In genomic region chr5:56200856-56201638, GRCh38 we compare ENCODE assay signal across 8 cellular contexts. TPM values are rescaled to one million over a fixed set of nuclear protein-coding genes. Genes with fewer than 3 reads are reported as not detected.
A peak's percentile ranks its signal among the peaks of the same experiment; 100 is the strongest.
DNase-seq lines count a peak whose midpoint lies in the region; ATAC-seq and TF ChIP-seq lines count a peak whose summit lies in the region.

No MANE protein-coding gene starts in this region.

- ATAC-seq in GM18858 (IDR thresholded peaks at IDR 0.05; ENCODE audit: unreplicated experiment) (peak; percentile 90), HG02981 (IDR thresholded peaks at IDR 0.05; ENCODE audit: unreplicated experiment) (peak; percentile 97)

- no peak overlapping the region for H3K27ac ChIP-seq in VCaP

- no peaks in the 10 kb centered on the region for H3K4me1 Mint-ChIP-seq in brain

- H3K4me3 ChIP-seq in AG04449 (ENCODE audit: low read depth, low read length) = no peak overlapping the region

- H3K9me3 Mint-ChIP-seq in brain = no peaks in the 10 kb centered on the region

- TF ChIP-seq CTCF in AG04449 (IDR thresholded peaks at IDR 0.05; ENCODE audit: insufficient read depth, low read length, missing control alignments) (peak; percentile 74), VCaP (conservative IDR thresholded peaks at IDR 0.05) (peak; percentile 84), brain (conservative IDR thresholded peaks at IDR 0.05) (peak; percentile 73 to 78)

- POLR2A ChIA-PET in AG04449 (lab: Yijun Ruan, JAX) = no interaction called here

- DNase-seq in AG04449 (ENCODE audit: low read depth, low spot score) = no peak
- DNase-seq in NCI-H2107 treated with DMSO at 0.1 percent for 48 hours (lab: John Stamatoyannopoulos, UW; ENCODE audit: unreplicated experiment) = peak; percentile 13
- DNase-seq in iPS-NIHi7 (ENCODE audit: extremely low spot score) = peak; percentile 89
- peak; percentile 58 for DNase-seq in stimulated activated CD4-positive, alpha-beta T cell treated with anti-CD3 and anti-CD28 coated beads, Interleukin-1b, Interleukin-23, amount 100 ng/mL, for 48 hours

- no peaks in the 10 kb centered on the region for H3K36me3 Mint-ChIP-seq in brain

- no peak overlapping the region for H3K4me3 Mint-ChIP-seq in brain

- no peaks in the 10 kb centered on the region for H3K27me3 Mint-ChIP-seq in brain

- no peak overlapping the region for H3K27ac Mint-ChIP-seq in brain

- CTCF ChIA-PET in AG04449 (lab: Yijun Ruan, JAX) = interaction anchor here (0.6 to 4.6 kb wide), 46 partner anchors 10 to 937 kb away, joined by 3 to 121 read pairs (median 4); partner anchors contain the start of gene IL6ST

RNA-seq across cellular contexts. Expression of gene ANKRD55, which starts 32.1 kb away (rescaled TPM):
- 0.48 TPM for polyA plus RNA-seq in brain (ENCODE audit: insufficient read depth, low read depth, low replicate concordance)
